Comparison of ENCODE assay signal across 1 cellular context in the genomic region with DNA sequence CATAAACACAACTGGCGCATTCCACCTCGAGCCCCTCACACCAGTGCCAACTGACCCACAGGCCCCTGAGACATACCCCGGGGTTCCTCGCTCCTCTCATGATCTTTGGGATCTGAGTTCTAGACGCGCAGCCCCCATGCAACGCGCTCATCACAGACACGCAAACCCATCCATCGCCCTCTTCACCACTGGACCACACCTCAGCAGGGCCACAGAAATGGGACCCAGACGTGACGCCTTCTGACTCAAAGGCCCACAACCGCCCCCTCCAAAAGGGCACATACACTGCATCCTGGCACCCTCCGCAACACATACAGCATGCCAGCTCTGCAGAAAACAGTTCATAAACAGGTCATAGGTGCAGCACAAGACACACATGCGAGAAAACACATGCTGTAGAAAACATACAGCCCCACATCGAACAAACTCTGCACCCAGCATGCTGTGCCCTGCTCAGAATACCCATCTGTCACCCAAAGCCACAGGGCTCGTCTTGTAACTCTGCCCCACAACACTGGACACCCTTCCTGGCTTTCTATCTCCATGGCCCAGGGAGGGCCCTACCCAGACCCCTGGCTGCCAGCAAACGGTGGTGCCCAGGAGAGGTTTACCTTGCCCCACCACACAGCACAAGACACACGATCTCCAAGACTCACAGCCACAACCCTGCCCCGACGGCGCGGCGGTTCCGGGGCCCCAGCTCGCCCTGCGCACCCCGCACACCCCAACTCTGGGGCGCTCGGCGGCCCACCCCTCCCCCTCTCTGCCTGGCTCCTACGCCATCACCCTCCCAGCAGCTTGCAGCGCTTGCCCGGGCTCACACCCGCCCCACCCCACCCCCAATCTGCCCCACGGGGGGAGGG.
TF ChIP-seq lines count a peak whose summit lies in the region.

No MANE protein-coding gene starts in this region.

TF ChIP-seq in H1, 55 proteins besides CTCF, POLR2A, EP300 and RAD21:
- no peak for TF ChIP-seq TEAD4 (IDR thresholded peaks at IDR 0.05; ENCODE audit: low read depth, low read length)
- TF ChIP-seq ASH2L (IDR thresholded peaks at IDR 0.05; ENCODE audit: low read length): peak; percentile 47
- TF ChIP-seq BCL11A (IDR thresholded peaks at IDR 0.05; ENCODE audit: low read depth in 2 of 2, low read length in 2 of 2): no peak
- peak; percentile 46; the same call in 1 of the 2 replicates for TF ChIP-seq CREB1 (IDR thresholded peaks at IDR 0.05)
- no peak for TF ChIP-seq PHF8 (conservative IDR thresholded peaks at IDR 0.05; ENCODE audit: low read depth, low read length)
- no peak for TF ChIP-seq CBX8 (IDR thresholded peaks at IDR 0.05; ENCODE audit: borderline replicate concordance, low read depth, low read length)
TF ChIP-seq in H1: peak in this region for 2.
